28 cellular contexts compared by ENCODE assay signal in genomic region chr5:154088801-154089200, GRCh38. TPM values are rescaled to one million over a fixed set of nuclear protein-coding genes. Genes with fewer than 3 reads are reported as not detected.
A peak's percentile ranks its signal among the peaks of the same experiment; 100 is the strongest.
DNase-seq lines count a peak whose midpoint lies in the region; ATAC-seq, FAIRE-seq and TF ChIP-seq lines count a peak whose summit lies in the region.
"Had no signal": no experiment of that assay in that cellular context is flagged by ENCODE, and none has a peak within 500 bp of the region (broad histone marks: within the 10 kb centered on the region; RNA-seq: fewer than 3 reads in every experiment).

No MANE protein-coding gene starts in this region.

- H3K9ac ChIP-seq in HepG2 (ENCODE audit: insufficient read depth, low read depth, low read length) (no peak overlapping the region), neural cell (ENCODE audit: low read length) (no peak overlapping the region), neuronal stem cell (ENCODE audit: low read depth, low read length, poor library complexity) (peak overlapping the region; percentile 44)
- H3K9ac ChIP-seq: BLaER1 had no signal

- TF ChIP-seq POLR2A in HepG2 (IDR thresholded peaks at IDR 0.05; ENCODE audit: insufficient read depth in 1 of 2, low read depth in 2 of 2, low read length in 2 of 2), result no peak
- no peak for TF ChIP-seq POLR2A in right lobe of liver (IDR thresholded peaks at IDR 0.05)

- no peak overlapping the region for H2AK5ac ChIP-seq in neuronal stem cell (ENCODE audit: low read depth, low read length)

- H3K79me2 ChIP-seq in HepG2 (ENCODE audit: insufficient read depth, low read length), result no peaks in the 10 kb centered on the region
- H3K79me2 ChIP-seq in neural cell (replicated peaks; ENCODE audit: insufficient read depth, low read length), result no peaks in the 10 kb centered on the region

- no peak overlapping the region for H2BK120ac ChIP-seq in neuronal stem cell (ENCODE audit: low read depth, low read length)

- POLR2A ChIA-PET in HepG2 (lab: Yijun Ruan, JAX), result no interaction called here
- POLR2A ChIA-PET in MCF 10A (lab: Yijun Ruan, JAX), result no interaction called here

- H3K36me3 Mint-ChIP-seq in brain, result no peaks in the 10 kb centered on the region
- no peaks in the 10 kb centered on the region for H3K36me3 Mint-ChIP-seq in MCF 10A (ENCODE audit: insufficient read depth, unreplicated experiment)
- H3K36me3 Mint-ChIP-seq: CD14-positive monocyte; CD4-positive, alpha-beta memory T cell; CD4-positive, CD25-positive, alpha-beta regulatory T cell had no signal

- no peaks in the 10 kb centered on the region for H3K4me1 ChIP-seq in HepG2 (ENCODE audit: insufficient read depth, low read length)
- H3K4me1 ChIP-seq in right lobe of liver, result no peaks in the 10 kb centered on the region
- H3K4me1 ChIP-seq in neuronal stem cell (ENCODE audit: control insufficient read depth in 2 of 2, insufficient read depth in 1 of 2, low read depth in 1 of 2, low read length in 2 of 2), result peaks cover 13 to 36% of the 10 kb centered on the region in 2 donors
- H3K4me1 ChIP-seq: BE2C had no signal

- H3K27ac Mint-ChIP-seq in brain (peak overlapping the region in 3 of 5 experiments; percentile 22 to 58 (median 45)), MCF 10A (ENCODE audit: low read depth, unreplicated experiment) (no peak overlapping the region)
- H3K27ac Mint-ChIP-seq: CD4-positive, CD25-positive, alpha-beta regulatory T cell; CD8-positive, alpha-beta memory T cell had no signal

- TF ChIP-seq RAD21 in HepG2 (CRISPR knock-in tag; IDR thresholded peaks at IDR 0.05), result no peak
- TF ChIP-seq RAD21 in neural cell (conservative IDR thresholded peaks at IDR 0.05), result no peak

- no peaks in the 10 kb centered on the region for H3K36me3 ChIP-seq in HepG2 (replicated peaks in 1 of 2; ENCODE audit: control insufficient read depth in 1 of 2, insufficient read depth in 2 of 2, low read length in 2 of 2)
- H3K36me3 ChIP-seq in right lobe of liver, result no peaks in the 10 kb centered on the region
- H3K36me3 ChIP-seq in neural cell (ENCODE audit: insufficient read depth, low read length), result no peaks in the 10 kb centered on the region
- no peaks in the 10 kb centered on the region for H3K36me3 ChIP-seq in neuronal stem cell (replicated peaks in 1 of 2; ENCODE audit: control insufficient read depth in 2 of 2, insufficient read depth in 2 of 2, low read length in 2 of 2)
- H3K36me3 ChIP-seq: BE2C, BLaER1 had no signal

- ATAC-seq in HepG2 (no peak), right lobe of liver (no peak)
- ATAC-seq: GM12878 had no signal

- TF ChIP-seq EP300 in HepG2 (IDR thresholded peaks at IDR 0.05; ENCODE audit: low read depth in 2 of 2, low read length in 2 of 2) (no peak), HepG2 (CRISPR knock-in tag; IDR thresholded peaks at IDR 0.05; ENCODE audit: borderline replicate concordance) (no peak), neural cell (conservative IDR thresholded peaks at IDR 0.05; ENCODE audit: poor library complexity, severe bottlenecking) (no peak)

- H3K4me2 ChIP-seq in HepG2 (ENCODE audit: low read depth, low read length) (no peak overlapping the region), neural cell (ENCODE audit: low read length) (no peak overlapping the region), neuronal stem cell (ENCODE audit: insufficient read depth, low read length, poor library complexity, severe bottlenecking) (no peak overlapping the region)
- H3K4me2 ChIP-seq: BLaER1 had no signal

- no peak overlapping the region for H3K14ac ChIP-seq in neuronal stem cell (ENCODE audit: low read length)

- H3K9me3 ChIP-seq in HepG2 (ENCODE audit: low read length) (no peaks in the 10 kb centered on the region), right lobe of liver (no peaks in the 10 kb centered on the region), neural cell (ENCODE audit: low read length) (no peaks in the 10 kb centered on the region), neuronal stem cell (replicated peaks in 1 of 2; ENCODE audit: control insufficient read depth in 2 of 2, insufficient read depth in 1 of 2, low read depth in 1 of 2, low read length in 2 of 2) (peaks cover 0 to 3% of the 10 kb centered on the region in 2 donors)
- H3K9me3 ChIP-seq: BE2C, BLaER1 had no signal

- H3K4me3 ChIP-seq in HepG2 (replicated peaks in 1 of 3; ENCODE audit: insufficient read depth in 1 of 3, low read depth in 2 of 3, low read length in 3 of 3), result no peak overlapping the region
- H3K4me3 ChIP-seq in right lobe of liver, result no peak overlapping the region
- H3K4me3 ChIP-seq in neural cell (ENCODE audit: low read length), result no peak overlapping the region
- H3K4me3 ChIP-seq in neuronal stem cell (ENCODE audit: low read length in 2 of 2), result no peak overlapping the region
- H3K4me3 ChIP-seq: BLaER1, GM12878 had no signal

- H4K8ac ChIP-seq in neuronal stem cell (ENCODE audit: low read depth, low read length), result no peak overlapping the region

- H3K27me3 Mint-ChIP-seq in brain (peaks cover 4% of the 10 kb centered on the region), MCF 10A (ENCODE audit: insufficient read depth, unreplicated experiment) (peaks cover 22% of the 10 kb centered on the region)

- no peak overlapping the region for H3K27ac ChIP-seq in HepG2 (ENCODE audit: extremely low read length, insufficient read depth, low read length)
- H3K27ac ChIP-seq in right lobe of liver, result no peak overlapping the region
- peak overlapping the region; percentile 82 for H3K27ac ChIP-seq in neural cell (ENCODE audit: low read length)
- no peak overlapping the region for H3K27ac ChIP-seq in neuronal stem cell (replicated peaks; ENCODE audit: low read length)
- H3K27ac ChIP-seq: BLaER1 had no signal

- FAIRE-seq in HepG2 (lab: Jason Lieb, UNC), result no peak
- FAIRE-seq: A204.1, G401.6, GM12878, GM12892, GM18507 had no signal

- H4K91ac ChIP-seq in neuronal stem cell (ENCODE audit: low read depth, low read length, poor library complexity), result no peak overlapping the region

- H2AFZ ChIP-seq in HepG2 (ENCODE audit: low read length), result no peak overlapping the region
- H2AFZ ChIP-seq in neural cell (ENCODE audit: low read depth, low read length), result no peak overlapping the region
- H2AFZ ChIP-seq in neuronal stem cell (ENCODE audit: low read length), result no peak overlapping the region

- intact Hi-C loops in HepG2 (cut with micrococcal nuclease; ENCODE audit: unreplicated experiment) (no loop called here), right lobe of liver (cut with DNase I) (loop anchor here in 1 of 2 donors (10.0 kb wide), 1 partner anchor 96 kb away; no protein-coding TSS in a partner anchor), MCF 10A (cut with micrococcal nuclease) (no loop called here)

- H3F3A ChIP-seq in neural cell (ENCODE audit: insufficient read depth, low read length, poor library complexity, severe bottlenecking), result peaks cover 5% of the 10 kb centered on the region

- H3K9me3 Mint-ChIP-seq in brain (peaks cover 0 to 5% (median 0%) of the 10 kb centered on the region in 5 experiments), MCF 10A (ENCODE audit: unreplicated experiment) (no peaks in the 10 kb centered on the region)
- H3K9me3 Mint-ChIP-seq: CD4-positive, CD25-positive, alpha-beta regulatory T cell; CD8-positive, alpha-beta memory T cell had no signal

- H3K4me3 Mint-ChIP-seq in brain (no peak overlapping the region), MCF 10A (ENCODE audit: unreplicated experiment) (no peak overlapping the region)
- H3K4me3 Mint-ChIP-seq: CD14-positive monocyte; CD4-positive, alpha-beta memory T cell; CD4-positive, CD25-positive, alpha-beta regulatory T cell; CD8-positive, alpha-beta memory T cell had no signal

- no peak for DNase-seq in HepG2 (ENCODE audit: low spot score)
- no peak for DNase-seq in right lobe of liver
- DNase-seq in neuronal stem cell (ENCODE audit: low spot score), result no peak
- no peak for DNase-seq in MCF 10A (ENCODE audit: unreplicated experiment)
- no peak for DNase-seq in EL
- no peak for DNase-seq in activated CD8-positive, alpha-beta memory T cell treated with anti-CD3 and anti-CD28 coated beads for 24 hours
- DNase-seq: 8988T; ACHN; BE2C; C1 segment of cervical spinal cord; CD4-positive, alpha-beta memory T cell; CD4-positive, CD25-positive, alpha-beta regulatory T cell; CD8-positive, alpha-beta memory T cell; COR-L47; DMS 273 treated with DMSO at 0.1 percent for 48 hours; DMS153; DMS53; DMS79; DND-41 had no signal

- no peaks in the 10 kb centered on the region for H3K79me1 ChIP-seq in neuronal stem cell (ENCODE audit: low read depth, low read length)

- H3K27me3 ChIP-seq in HepG2 (ENCODE audit: control insufficient read depth in 1 of 2, insufficient read depth in 2 of 2, low read length in 2 of 2), result peaks cover 2 to 21% of the 10 kb centered on the region in 2 experiments; a peak in 3 of 5 replicates
- H3K27me3 ChIP-seq in right lobe of liver, result no peaks in the 10 kb centered on the region
- H3K27me3 ChIP-seq in neural cell (ENCODE audit: insufficient read depth, low read depth, low read length), result no peaks in the 10 kb centered on the region
- H3K27me3 ChIP-seq in neuronal stem cell (ENCODE audit: control insufficient read depth in 3 of 3, insufficient read depth in 3 of 3, low read depth in 1 of 3, low read length in 3 of 3), result peaks cover 0 to 2% (median 0%) of the 10 kb centered on the region in 3 experiments
- H3K27me3 ChIP-seq: BE2C, BLaER1 had no signal

- H3K23ac ChIP-seq in neuronal stem cell (ENCODE audit: low read depth, low read length, poor library complexity), result no peak overlapping the region

- peaks cover 87% of the 10 kb centered on the region for H3K4me1 Mint-ChIP-seq in brain
- peaks cover 13% of the 10 kb centered on the region for H3K4me1 Mint-ChIP-seq in MCF 10A (ENCODE audit: insufficient read depth, unreplicated experiment)
- H3K4me1 Mint-ChIP-seq: CD14-positive monocyte; CD8-positive, alpha-beta memory T cell had no signal

- BruUV-seq in HepG2 (replicated peaks; lab: Mats Ljungman, UMichigan), result no TSS peak
- BruUV-seq in MCF 10A (replicated peaks; lab: Mats Ljungman, UMichigan), result no TSS peak

- no peak overlapping the region for H3K18ac ChIP-seq in neuronal stem cell (ENCODE audit: low read length)

- in situ Hi-C loops in HepG2 (cut with HindIII; ENCODE audit: extremely low pct_ligation_motif_present, low pct_unique_long_range_greater_than_20kb), result no loop called here

- H3K4ac ChIP-seq in neuronal stem cell (ENCODE audit: low read length), result no peak overlapping the region

- 37% methylated on average over 5 of the region's 5 CpGs for WGBS in HepG2 (ENCODE audit: low lambda C conversion rate)
- 78% methylated on average over 3 of the region's 5 CpGs for WGBS in right lobe of liver (ENCODE audit: insufficient coverage, low coverage, low lambda C conversion rate, missing lambda C conversion rate)
- no CpG with 5 or more reads among the region's 5 CpGs for WGBS in neuronal stem cell (ENCODE audit: extremely low coverage in 2 of 2, insufficient read length in 2 of 2, insufficient replicate concordance in 1 of 2), 2 donors

- CTCF ChIA-PET in HepG2 (lab: Yijun Ruan, JAX; ENCODE audit: low intra/inter-chr PET ratio, low total read pairs), result no interaction called here
- CTCF ChIA-PET in MCF 10A (lab: Yijun Ruan, JAX), result interaction anchor here (0.6 to 3.7 kb wide), 6 partner anchors 9 to 615 kb away, joined by 3 to 21 read pairs (median 4); no protein-coding TSS in a partner anchor

- H4K20me1 ChIP-seq in HepG2 (ENCODE audit: insufficient read depth, low read length), result no peaks in the 10 kb centered on the region
- no peaks in the 10 kb centered on the region for H4K20me1 ChIP-seq in neural cell (ENCODE audit: insufficient read depth)
- H4K20me1 ChIP-seq: BLaER1 had no signal

- no peak for TF ChIP-seq CTCF in HepG2 (CRISPR knock-in tag; IDR thresholded peaks at IDR 0.05)
- TF ChIP-seq CTCF in right lobe of liver (IDR thresholded peaks at IDR 0.05), result no peak
- no peak for TF ChIP-seq CTCF in brain (conservative IDR thresholded peaks at IDR 0.05)
- no peak for TF ChIP-seq CTCF in neural cell (IDR thresholded peaks at IDR 0.05; ENCODE audit: poor library complexity, severe bottlenecking)
- no peak for TF ChIP-seq CTCF in MCF 10A (IDR thresholded peaks at IDR 0.05; ENCODE audit: unreplicated experiment)

- H3K9me2 ChIP-seq in neural cell (ENCODE audit: insufficient read depth, low read length), result no peaks in the 10 kb centered on the region

- no peak overlapping the region for H2BK5ac ChIP-seq in neuronal stem cell (ENCODE audit: low read length)

- H2BK15ac ChIP-seq in neuronal stem cell (ENCODE audit: low read length), result no peak overlapping the region

- H2BK12ac ChIP-seq in neuronal stem cell (ENCODE audit: low read length), result no peak overlapping the region

RNA-seq across cellular contexts. Expression of gene MFAP3, which starts 50.0 kb away (rescaled TPM):
- total RNA-seq in HepG2 (2016; rRNA removed; fragmentation: Illumina TruSeq; extraction: Trizol) (23.7 and 28.3 TPM in 2 replicates), right lobe of liver (10 to 100 TPM; 14.8 to 29.8 (median 16.1) TPM), MCF 10A (2022) (48.8 and 56.0 TPM in 2 replicates)
- total RNA-seq in HepG2 (2016; cell fraction: cytosol; rRNA removed; fragmentation: Illumina TruSeq; extraction: Trizol; ENCODE audit: low read depth), result 4.1 and 4.8 TPM in 2 replicates
- 22.8 and 28.6 TPM in 2 replicates for total RNA-seq in HepG2 (2016; cell fraction: insoluble cytoplasmic fraction; rRNA removed; fragmentation: Illumina TruSeq; extraction: Trizol)
- total RNA-seq in HepG2 (2016; cell fraction: membrane; rRNA removed; fragmentation: Illumina TruSeq; extraction: Trizol), result 10.2 and 11.6 TPM in 2 replicates
- 40.4 and 41.7 TPM in 2 replicates for total RNA-seq in HepG2 (2016; cell fraction: nucleus; rRNA removed; fragmentation: Illumina TruSeq; extraction: Trizol)
- polyA plus RNA-seq in HepG2 (2011; rRNA removed) (12.1 and 15.0 TPM in 2 replicates), brain (ENCODE audit: insufficient read depth, low read depth, low replicate concordance) (14.9 TPM), neural cell (103 and 104 TPM in 2 replicates)
- 7.6 and 11.8 TPM in 2 replicates for polyA plus RNA-seq in HepG2 (2011; cell fraction: cytosol; rRNA removed)
- polyA plus RNA-seq in HepG2 (2011; cell fraction: nucleus; rRNA removed), result 7.7 and 11.7 TPM in 2 replicates
- 13.2 and 17.6 TPM in 2 replicates for polyA plus RNA-seq in HepG2 (2012)
- 0.60 and 0.97 TPM in 2 replicates for polyA plus RNA-seq in HepG2 (2016; cell fraction: cytosol; fragmentation: Illumina TruSeq; extraction: Trizol; ENCODE audit: low read depth)
- 8.7 and 8.8 TPM in 2 replicates for polyA plus RNA-seq in HepG2 (2016; cell fraction: insoluble cytoplasmic fraction; fragmentation: Illumina TruSeq; extraction: Trizol; ENCODE audit: low read depth)
- 1.9 and 2.0 TPM in 2 replicates for polyA plus RNA-seq in HepG2 (2016; cell fraction: membrane; fragmentation: Illumina TruSeq; extraction: Trizol; ENCODE audit: low read depth)
- 14.7 and 15.0 TPM in 2 replicates for polyA plus RNA-seq in HepG2 (2016; cell fraction: nucleus; fragmentation: Illumina TruSeq; extraction: Trizol; ENCODE audit: insufficient read depth, low read depth)
- 50.5 and 94.9 TPM in 2 replicates for polyA minus RNA-seq in HepG2 (2011; rRNA and poly(A)+ RNA removed; ENCODE audit: low replicate concordance)
- 28.2 and 37.9 TPM in 2 replicates for polyA minus RNA-seq in HepG2 (2011; cell fraction: cytosol; rRNA and poly(A)+ RNA removed)
- 38.4 and 56.7 TPM in 2 replicates for polyA minus RNA-seq in HepG2 (2011; cell fraction: nucleus; rRNA and poly(A)+ RNA removed)
- 304 and 323 TPM in 2 replicates for polyA minus RNA-seq in neural cell
- 19.5 TPM for polyA plus RNA-seq in neuronal stem cell (2013, experiment 1 of 2)
- 19.6 TPM for polyA plus RNA-seq in neuronal stem cell (2013, experiment 2 of 2)

RNA-seq across cellular contexts. Expression of gene FAM114A2, which starts 50.1 kb away (rescaled TPM):
- total RNA-seq in HepG2 (2016; rRNA removed; fragmentation: Illumina TruSeq; extraction: Trizol) (11.4 and 17.4 TPM in 2 replicates), right lobe of liver (10 to 100 TPM in 4 of 6 experiments, 1 to 10 TPM in 2; 5.0 to 20.2 (median 15.5) TPM), MCF 10A (2022) (48.8 and 76.3 TPM in 2 replicates)
- 37.9 and 43.5 TPM in 2 replicates for total RNA-seq in HepG2 (2016; cell fraction: cytosol; rRNA removed; fragmentation: Illumina TruSeq; extraction: Trizol; ENCODE audit: low read depth)
- 13.7 and 19.1 TPM in 2 replicates for total RNA-seq in HepG2 (2016; cell fraction: insoluble cytoplasmic fraction; rRNA removed; fragmentation: Illumina TruSeq; extraction: Trizol)
- 12.0 and 12.7 TPM in 2 replicates for total RNA-seq in HepG2 (2016; cell fraction: membrane; rRNA removed; fragmentation: Illumina TruSeq; extraction: Trizol)
- total RNA-seq in HepG2 (2016; cell fraction: nucleus; rRNA removed; fragmentation: Illumina TruSeq; extraction: Trizol), result 10.9 and 11.5 TPM in 2 replicates
- polyA plus RNA-seq in HepG2 (2011; rRNA removed) (4.8 and 6.9 TPM in 2 replicates), brain (ENCODE audit: insufficient read depth, low read depth, low replicate concordance) (8.0 TPM), neural cell (20.2 and 24.8 TPM in 2 replicates)
- polyA plus RNA-seq in HepG2 (2011; cell fraction: cytosol; rRNA removed), result 2.8 and 4.0 TPM in 2 replicates
- polyA plus RNA-seq in HepG2 (2011; cell fraction: nucleus; rRNA removed), result 5.4 and 6.8 TPM in 2 replicates
- polyA plus RNA-seq in HepG2 (2012), result 6.4 and 6.9 TPM in 2 replicates
- 2.1 and 3.2 TPM in 2 replicates for polyA plus RNA-seq in HepG2 (2016; cell fraction: cytosol; fragmentation: Illumina TruSeq; extraction: Trizol; ENCODE audit: low read depth)
- 13.0 and 14.4 TPM in 2 replicates for polyA plus RNA-seq in HepG2 (2016; cell fraction: insoluble cytoplasmic fraction; fragmentation: Illumina TruSeq; extraction: Trizol; ENCODE audit: low read depth)
- 2.0 and 2.5 TPM in 2 replicates for polyA plus RNA-seq in HepG2 (2016; cell fraction: membrane; fragmentation: Illumina TruSeq; extraction: Trizol; ENCODE audit: low read depth)
- 10.6 and 11.0 TPM in 2 replicates for polyA plus RNA-seq in HepG2 (2016; cell fraction: nucleus; fragmentation: Illumina TruSeq; extraction: Trizol; ENCODE audit: insufficient read depth, low read depth)
- polyA minus RNA-seq in HepG2 (2011; rRNA and poly(A)+ RNA removed; ENCODE audit: low replicate concordance), result 7.4 and 10.9 TPM in 2 replicates
- 7.2 and 8.1 TPM in 2 replicates for polyA minus RNA-seq in HepG2 (2011; cell fraction: cytosol; rRNA and poly(A)+ RNA removed)
- 15.3 and 18.9 TPM in 2 replicates for polyA minus RNA-seq in HepG2 (2011; cell fraction: nucleus; rRNA and poly(A)+ RNA removed)
- 22.8 and 29.2 TPM in 2 replicates for polyA minus RNA-seq in neural cell
- polyA plus RNA-seq in neuronal stem cell (2013, experiment 1 of 2), result 7.4 TPM
- 7.3 TPM for polyA plus RNA-seq in neuronal stem cell (2013, experiment 2 of 2)
